4 cellular contexts compared by ENCODE assay signal in the genomic region with DNA sequence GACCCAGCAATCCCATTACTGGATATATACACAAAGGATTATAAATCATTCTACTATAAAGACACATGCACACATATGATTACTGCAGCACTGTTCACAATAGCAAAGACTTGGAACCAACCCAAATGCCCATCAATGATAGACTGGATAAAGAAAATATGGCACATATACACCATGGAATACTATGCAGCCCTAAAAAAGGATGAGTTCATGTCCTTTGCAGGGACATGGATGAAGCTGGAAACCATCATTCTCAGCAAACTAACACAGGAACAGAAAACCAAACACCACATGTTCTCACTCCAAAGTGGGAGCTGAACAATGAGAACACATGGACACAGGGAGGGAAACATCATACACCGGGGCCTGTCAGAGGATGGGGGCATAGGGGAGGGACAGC. TPM values are rescaled to one million over a fixed set of nuclear protein-coding genes. Genes with fewer than 3 reads are reported as not detected.
A peak's percentile ranks its signal among the peaks of the same experiment; 100 is the strongest.
DNase-seq lines count a peak whose midpoint lies in the region; ATAC-seq, FAIRE-seq and TF ChIP-seq lines count a peak whose summit lies in the region.
"Not testable (repeated sequence)": the region's sequence is repeated elsewhere in the genome, so short reads cannot be mapped to it uniquely, and the experiment has no call there.

No MANE protein-coding gene starts in this region.

- H3K9me3 Mint-ChIP-seq in WTC11, result peaks cover 24% of the 10 kb centered on the region

- TF ChIP-seq RAD21 in HepG2 (CRISPR knock-in tag; IDR thresholded peaks at IDR 0.05), result not testable (repeated sequence)

- not testable (repeated sequence) for H3K27me3 Mint-ChIP-seq in WTC11 (ENCODE audit: low read depth)

- H3K27me3 ChIP-seq in HepG2 (ENCODE audit: control insufficient read depth in 1 of 2, insufficient read depth in 2 of 2, low read length in 2 of 2); sigmoid colon: not testable (repeated sequence)

- not testable (repeated sequence) for TF ChIP-seq EP300 in HepG2 (IDR thresholded peaks at IDR 0.05; ENCODE audit: low read depth in 2 of 2, low read length in 2 of 2); HepG2 (CRISPR knock-in tag; IDR thresholded peaks at IDR 0.05; ENCODE audit: borderline replicate concordance); sigmoid colon (IDR thresholded peaks at IDR 0.05)

- WGBS in HepG2 (ENCODE audit: low lambda C conversion rate), result 93% methylated on average over 1 of the region's 1 CpG
- 97 to 98% methylated on average over 1 of the region's 1 CpG for WGBS in sigmoid colon, 2 donors

- not testable (repeated sequence) for H3K9ac ChIP-seq in HepG2 (ENCODE audit: insufficient read depth, low read depth, low read length)

- BruUV-seq in HepG2 (replicated peaks; lab: Mats Ljungman, UMichigan), result not testable (repeated sequence)

- not testable (repeated sequence) for TF ChIP-seq CTCF in WTC11 (IDR thresholded peaks at IDR 0.05); HepG2 (CRISPR knock-in tag; IDR thresholded peaks at IDR 0.05); sigmoid colon (IDR thresholded peaks at IDR 0.05)

- POLR2A ChIA-PET in WTC11 (lab: Charles Lee); HepG2 (lab: Yijun Ruan, JAX): not testable (repeated sequence)

- not testable (repeated sequence) for H3K27ac ChIP-seq in HepG2 (ENCODE audit: extremely low read length, insufficient read depth, low read length)
- peak overlapping the region in 3 of 4 donors; percentile 14 to 90 (median 88) for H3K27ac ChIP-seq in sigmoid colon

- H4K20me1 ChIP-seq in HepG2 (ENCODE audit: insufficient read depth, low read length), result not testable (repeated sequence)

- peaks cover 29% of the 10 kb centered on the region for H3K4me1 Mint-ChIP-seq in WTC11

- TF ChIP-seq POLR2A in HepG2 (IDR thresholded peaks at IDR 0.05; ENCODE audit: insufficient read depth in 1 of 2, low read depth in 2 of 2, low read length in 2 of 2); sigmoid colon (IDR thresholded peaks at IDR 0.05): not testable (repeated sequence)

- not testable (repeated sequence) for H3K4me3 ChIP-seq in HepG2 (replicated peaks in 1 of 3; ENCODE audit: insufficient read depth in 1 of 3, low read depth in 2 of 3, low read length in 3 of 3); sigmoid colon

- H3K9me3 ChIP-seq in HepG2 (ENCODE audit: low read length); sigmoid colon: not testable (repeated sequence)

- H3K4me1 ChIP-seq in HepG2 (ENCODE audit: insufficient read depth, low read length) (peaks cover 16% of the 10 kb centered on the region), sigmoid colon (peaks cover 0 to 84% (median 73%) of the 10 kb centered on the region in 4 donors)

- not testable (repeated sequence) for H2AFZ ChIP-seq in HepG2 (ENCODE audit: low read length)

- not testable (repeated sequence) for H3K36me3 ChIP-seq in HepG2 (replicated peaks in 1 of 2; ENCODE audit: control insufficient read depth in 1 of 2, insufficient read depth in 2 of 2, low read length in 2 of 2); sigmoid colon

- not testable (repeated sequence) for ATAC-seq in WTC11, HepG2

- not testable (repeated sequence) for DNase-seq in WTC11 (ENCODE audit: low spot score); HepG2 (ENCODE audit: low spot score); sigmoid colon; urothelium cell line (ENCODE audit: low spot score)

- H3K27ac Mint-ChIP-seq in WTC11, result not testable (repeated sequence)

- H3K79me2 ChIP-seq in HepG2 (ENCODE audit: insufficient read depth, low read length), result not testable (repeated sequence)

- not testable (repeated sequence) for FAIRE-seq in HepG2 (lab: Jason Lieb, UNC)
- FAIRE-seq in urothelium cell line (lab: Jason Lieb, UNC), result peak; percentile 74

- H3K4me3 Mint-ChIP-seq in WTC11, result not testable (repeated sequence)

- intact Hi-C loops in HepG2 (cut with micrococcal nuclease; ENCODE audit: unreplicated experiment); sigmoid colon (cut with DNase I): not testable (repeated sequence)

- H3K36me3 Mint-ChIP-seq in WTC11, result peaks cover 19% of the 10 kb centered on the region

- not testable (repeated sequence) for H3K4me2 ChIP-seq in HepG2 (ENCODE audit: low read depth, low read length)

- CTCF ChIA-PET in WTC11 (lab: Charles Lee); HepG2 (lab: Yijun Ruan, JAX; ENCODE audit: low intra/inter-chr PET ratio, low total read pairs): not testable (repeated sequence)

- in situ Hi-C loops in HepG2 (cut with HindIII; ENCODE audit: extremely low pct_ligation_motif_present, low pct_unique_long_range_greater_than_20kb), result not testable (repeated sequence)

TF ChIP-seq in WTC11, 78 proteins besides CTCF, POLR2A, EP300 and RAD21:
- 0 out of 2 replicates have a peak, but pooled peaks have one; percentile 40 for TF ChIP-seq GTF2I (CRISPR knock-in tag; conservative IDR thresholded peaks at IDR 0.05)

TF ChIP-seq in HepG2, 621 proteins besides CTCF, POLR2A, EP300 and RAD21:
- TF ChIP-seq, protein P1, sequence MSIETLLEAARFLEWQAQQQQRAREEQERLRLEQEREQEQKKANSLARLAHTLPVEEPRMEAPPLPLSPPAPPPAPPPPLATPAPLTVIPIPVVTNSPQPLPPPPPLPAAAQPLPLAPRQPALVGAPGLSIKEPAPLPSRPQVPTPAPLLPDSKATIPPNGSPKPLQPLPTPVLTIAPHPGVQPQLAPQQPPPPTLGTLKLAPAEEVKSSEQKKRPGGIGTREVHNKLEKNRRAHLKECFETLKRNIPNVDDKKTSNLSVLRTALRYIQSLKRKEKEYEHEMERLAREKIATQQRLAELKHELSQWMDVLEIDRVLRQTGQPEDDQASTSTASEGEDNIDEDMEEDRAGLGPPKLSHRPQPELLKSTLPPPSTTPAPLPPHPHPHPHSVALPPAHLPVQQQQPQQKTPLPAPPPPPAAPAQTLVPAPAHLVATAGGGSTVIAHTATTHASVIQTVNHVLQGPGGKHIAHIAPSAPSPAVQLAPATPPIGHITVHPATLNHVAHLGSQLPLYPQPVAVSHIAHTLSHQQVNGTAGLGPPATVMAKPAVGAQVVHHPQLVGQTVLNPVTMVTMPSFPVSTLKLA (IDR thresholded peaks at IDR 0.05), result 0 out of 2 replicates have a peak, but pooled peaks have one; percentile 10

RNA-seq across cellular contexts. Expression of a gene that starts 20.5 kb away (rescaled TPM):
- 27.1 to 28.7 TPM (median 28.0 TPM) in 3 replicates for total RNA-seq in WTC11 (2021)
- total RNA-seq in HepG2 (2016; rRNA removed; fragmentation: Illumina TruSeq; extraction: Trizol), result 4.8 and 12.1 TPM in 2 replicates
- 0.97 and 1.0 TPM in 2 replicates for total RNA-seq in HepG2 (2016; cell fraction: cytosol; rRNA removed; fragmentation: Illumina TruSeq; extraction: Trizol; ENCODE audit: low read depth)
- 3.3 and 10.0 TPM in 2 replicates for total RNA-seq in HepG2 (2016; cell fraction: insoluble cytoplasmic fraction; rRNA removed; fragmentation: Illumina TruSeq; extraction: Trizol)
- 1.7 and 3.2 TPM in 2 replicates for total RNA-seq in HepG2 (2016; cell fraction: membrane; rRNA removed; fragmentation: Illumina TruSeq; extraction: Trizol)
- total RNA-seq in HepG2 (2016; cell fraction: nucleus; rRNA removed; fragmentation: Illumina TruSeq; extraction: Trizol), result 20.3 and 24.1 TPM in 2 replicates
- 3.8 and 3.9 TPM in 2 replicates for polyA plus RNA-seq in HepG2 (2011; rRNA removed)
- polyA plus RNA-seq in HepG2 (2011; cell fraction: cytosol; rRNA removed), result 2.1 and 2.3 TPM in 2 replicates
- polyA plus RNA-seq in HepG2 (2011; cell fraction: nucleus; rRNA removed), result 14.8 and 16.4 TPM in 2 replicates
- 4.0 and 4.8 TPM in 2 replicates for polyA plus RNA-seq in HepG2 (2012)
- polyA plus RNA-seq in HepG2 (2016; cell fraction: cytosol; fragmentation: Illumina TruSeq; extraction: Trizol; ENCODE audit: low read depth), result 0.19 and 0.84 TPM in 2 replicates
- 2.5 and 3.2 TPM in 2 replicates for polyA plus RNA-seq in HepG2 (2016; cell fraction: insoluble cytoplasmic fraction; fragmentation: Illumina TruSeq; extraction: Trizol; ENCODE audit: low read depth)
- polyA plus RNA-seq in HepG2 (2016; cell fraction: membrane; fragmentation: Illumina TruSeq; extraction: Trizol; ENCODE audit: low read depth), result 0.45 and 0.66 TPM in 2 replicates
- 13.7 TPM in 2 replicates for polyA plus RNA-seq in HepG2 (2016; cell fraction: nucleus; fragmentation: Illumina TruSeq; extraction: Trizol; ENCODE audit: insufficient read depth, low read depth)
- polyA minus RNA-seq in HepG2 (2011; rRNA and poly(A)+ RNA removed; ENCODE audit: low replicate concordance), result 7.7 and 11.4 TPM in 2 replicates
- polyA minus RNA-seq in HepG2 (2011; cell fraction: cytosol; rRNA and poly(A)+ RNA removed), result 4.8 and 7.2 TPM in 2 replicates
- polyA minus RNA-seq in HepG2 (2011; cell fraction: nucleus; rRNA and poly(A)+ RNA removed), result 30.3 and 30.4 TPM in 2 replicates
- total RNA-seq in sigmoid colon, result 1,000 to 10,000 TPM in 1 of 4 donors, 100 to 1,000 TPM in 3; 637 to 1,443 (median 763) TPM
- 10 to 100 TPM in 2 of 3 donors, 1 to 10 TPM in 1; 8.3 to 42.5 (median 10.8) TPM for polyA plus RNA-seq in sigmoid colon

Comparison
In these comparisons a context has a peak if more than half of its experiments do, and no peak if none do; other contexts are left out.
1. RNA of a gene that starts 20.5 kb away (total RNA-seq): 637 to 1,443 TPM in sigmoid colon; 27.1 to 28.7 TPM in WTC11 and 0.97 to 24.1 TPM in HepG2; every median in the first group is over 10 times any median in the second.